Comparison of ENCODE assay signal across 1 cellular context in the genomic region with DNA sequence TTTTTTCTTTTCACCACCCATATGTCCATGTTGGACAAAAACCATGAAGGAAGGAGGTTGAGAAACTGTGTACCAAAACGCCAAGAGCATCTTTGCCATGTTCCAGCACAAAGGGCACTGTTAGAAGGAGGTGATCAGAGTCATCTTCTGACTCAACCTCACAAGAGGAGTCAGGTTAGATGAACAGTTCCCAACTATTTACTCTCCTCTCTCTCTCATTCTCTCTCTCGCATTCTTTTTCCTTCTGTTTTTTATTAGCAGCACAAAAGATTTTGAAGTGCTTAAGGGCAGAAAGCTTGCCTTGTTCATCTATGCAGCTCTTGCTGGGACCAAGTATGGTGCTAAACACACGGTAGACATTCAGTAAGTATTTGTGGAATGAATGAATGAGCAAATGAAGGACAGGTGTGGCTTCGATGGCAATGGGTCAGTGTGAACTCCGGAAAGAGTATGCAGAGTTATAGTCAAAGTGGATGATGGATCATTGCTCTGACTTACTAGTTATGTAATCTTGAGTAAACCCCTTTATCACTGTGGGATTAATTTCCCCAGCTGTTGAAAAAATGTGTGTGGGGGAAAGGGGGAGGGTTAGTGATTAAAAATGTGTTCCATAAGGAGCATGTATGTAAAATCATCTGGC.
TF ChIP-seq lines count a peak whose summit lies in the region.

No MANE protein-coding gene starts in this region.

TF ChIP-seq in K562, 482 proteins besides CTCF, POLR2A, EP300 and RAD21 (continued from another document):
- 0 out of 2 replicates have a peak, but pooled peaks have one; percentile 22 for TF ChIP-seq HMBOX1 (IDR thresholded peaks at IDR 0.05)
